8 cellular contexts compared by ENCODE assay signal in the genomic region with DNA sequence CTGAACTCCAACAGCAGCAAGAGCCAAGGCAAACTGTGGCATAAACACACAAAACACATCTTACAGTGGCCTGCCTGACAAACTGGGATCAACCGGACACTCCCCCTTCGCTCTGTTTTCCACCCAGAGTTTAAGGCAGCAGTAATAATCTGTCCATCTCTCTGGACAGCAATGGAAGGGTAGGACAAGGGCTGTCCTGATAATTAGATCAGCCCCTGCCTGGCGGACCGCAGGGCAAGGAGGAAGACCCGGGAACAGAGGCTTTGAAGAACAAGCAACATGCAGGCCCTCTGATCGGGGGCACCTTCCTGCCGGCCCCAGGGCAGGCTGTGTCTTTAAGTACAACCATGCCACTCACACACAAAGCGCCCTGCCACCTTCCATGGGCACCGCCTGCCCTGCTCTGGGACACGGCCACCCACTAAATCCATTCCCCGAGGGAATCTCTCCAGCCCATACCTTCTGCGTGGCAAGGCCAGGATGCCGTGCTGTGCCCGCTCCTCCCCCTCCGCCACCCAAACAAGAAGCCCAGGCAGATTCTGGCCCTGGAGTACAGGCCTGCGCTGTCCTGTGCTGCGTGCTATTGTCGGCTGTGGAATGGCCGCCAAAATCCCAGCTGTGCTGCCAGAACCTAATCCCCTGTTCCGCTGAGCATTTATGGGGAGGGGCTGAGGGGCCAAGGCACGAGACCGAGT. TPM values are rescaled to one million over a fixed set of nuclear protein-coding genes. Genes with fewer than 3 reads are reported as not detected.
DNase-seq lines count a peak whose midpoint lies in the region; ATAC-seq and TF ChIP-seq lines count a peak whose summit lies in the region.

No MANE protein-coding gene starts in this region.

- H3K4me1 ChIP-seq in Panc1 (ENCODE audit: control insufficient read depth, insufficient read depth, low read length) (peaks cover 37% of the 10 kb centered on the region), gastroesophageal sphincter (peaks cover 17 to 79% (median 36%) of the 10 kb centered on the region in 3 donors), transverse colon (peaks cover 26 to 62% (median 50%) of the 10 kb centered on the region in 4 donors)

- peak; percentile 20 for DNase-seq in CMK (ENCODE audit: low read depth)
- DNase-seq in HS-27A (ENCODE audit: low read depth): peak; percentile 41
- DNase-seq in Panc1 (ENCODE audit: low read depth, low spot score): no peak
- DNase-seq in activated naive CD4-positive, alpha-beta T cell treated with anti-CD3 and anti-CD28 coated beads, Interleukin-2, amount 10 ng/mL, durations not matched to agents 7 days and 5 days: peak; percentile 60
- peak; percentile 34 for DNase-seq in neural crest cell (ENCODE audit: low read depth, low spot score)
- peak; percentile 70 for DNase-seq in transverse colon

- TF ChIP-seq POLR2A in gastroesophageal sphincter (IDR thresholded peaks at IDR 0.05) (peak; percentile 64 to 66), transverse colon (IDR thresholded peaks at IDR 0.05) (peak; percentile 73)

- POLR2A ChIA-PET in Panc1 (lab: Charles Lee): no interaction called here

- TF ChIP-seq CTCF in Panc1 (IDR thresholded peaks at IDR 0.05) (no peak), gastroesophageal sphincter (IDR thresholded peaks at IDR 0.05) (no peak), neural crest cell (conservative IDR thresholded peaks at IDR 0.05) (no peak), transverse colon (IDR thresholded peaks at IDR 0.05) (no peak)

- peaks cover 18% of the 10 kb centered on the region for H3K36me3 Mint-ChIP-seq in activated naive CD4-positive, alpha-beta T cell treated with anti-CD3 and anti-CD28 coated beads, Interleukin-2, amount 10 ng/mL, durations not matched to agents 7 days and 5 days
- H3K36me3 Mint-ChIP-seq in neural crest cell (ENCODE audit: low read depth): peaks cover 3% of the 10 kb centered on the region

- BruUV-seq in Panc1 (replicated peaks; lab: Mats Ljungman, UMichigan): no TSS peak

- no peaks in the 10 kb centered on the region for H3K27me3 Mint-ChIP-seq in activated naive CD4-positive, alpha-beta T cell treated with anti-CD3 and anti-CD28 coated beads, Interleukin-2, amount 10 ng/mL, durations not matched to agents 7 days and 5 days
- no peaks in the 10 kb centered on the region for H3K27me3 Mint-ChIP-seq in neural crest cell (ENCODE audit: low read depth)

- H3K9me3 ChIP-seq in Panc1 (ENCODE audit: control insufficient read depth, insufficient read depth, low read depth, low read length): no peaks in the 10 kb centered on the region
- H3K9me3 ChIP-seq in gastroesophageal sphincter: no peaks in the 10 kb centered on the region
- H3K9me3 ChIP-seq in transverse colon: no peaks in the 10 kb centered on the region

- TF ChIP-seq EP300 in gastroesophageal sphincter (IDR thresholded peaks at IDR 0.05) (no peak), transverse colon (IDR thresholded peaks at IDR 0.05; ENCODE audit: low read depth) (no peak)

- ATAC-seq in Panc1: peak; percentile 82
- peak; percentile 70 for ATAC-seq in gastroesophageal sphincter
- ATAC-seq in HG02763 (IDR thresholded peaks at IDR 0.05; ENCODE audit: unreplicated experiment): no peak

- H3K36me3 ChIP-seq in Panc1 (ENCODE audit: control insufficient read depth, insufficient read depth, low read length) (no peaks in the 10 kb centered on the region), gastroesophageal sphincter (no peaks in the 10 kb centered on the region), transverse colon (no peaks in the 10 kb centered on the region)

- no peak overlapping the region for H3K27ac Mint-ChIP-seq in activated naive CD4-positive, alpha-beta T cell treated with anti-CD3 and anti-CD28 coated beads, Interleukin-2, amount 10 ng/mL, durations not matched to agents 7 days and 5 days
- no peak overlapping the region for H3K27ac Mint-ChIP-seq in neural crest cell (ENCODE audit: unreplicated experiment)

- H3K4me3 ChIP-seq in Panc1 (ENCODE audit: low read depth in 2 of 2, low read length in 2 of 2) (peak overlapping the region; percentile 59 to 72), gastroesophageal sphincter (peak overlapping the region; percentile 64 to 72), transverse colon (peak overlapping the region; percentile 40 to 61 (median 49))

- in situ Hi-C loops in Panc1 (cut with HindIII; ENCODE audit: low pct_unique_long_range_greater_than_20kb, low sequenced_read_pairs): no loop called here
- in situ Hi-C loops in transverse colon (cut with MboI; ENCODE audit: low pct_ligation_motif_present in 1 of 4, low pct_unique_long_range_greater_than_20kb in 1 of 4, low sequenced_read_pairs in 3 of 4): no loop called here

- peaks cover 18% of the 10 kb centered on the region for H3K4me1 Mint-ChIP-seq in activated naive CD4-positive, alpha-beta T cell treated with anti-CD3 and anti-CD28 coated beads, Interleukin-2, amount 10 ng/mL, durations not matched to agents 7 days and 5 days
- H3K4me1 Mint-ChIP-seq in neural crest cell: peaks cover 9% of the 10 kb centered on the region

- no peaks in the 10 kb centered on the region for H3K27me3 ChIP-seq in Panc1 (ENCODE audit: control insufficient read depth, insufficient read depth, low read length)
- H3K27me3 ChIP-seq in gastroesophageal sphincter: no peaks in the 10 kb centered on the region
- no peaks in the 10 kb centered on the region for H3K27me3 ChIP-seq in transverse colon

- no peaks in the 10 kb centered on the region for H3K9me3 Mint-ChIP-seq in activated naive CD4-positive, alpha-beta T cell treated with anti-CD3 and anti-CD28 coated beads, Interleukin-2, amount 10 ng/mL, durations not matched to agents 7 days and 5 days
- H3K9me3 Mint-ChIP-seq in neural crest cell: no peaks in the 10 kb centered on the region

- H3K4me3 Mint-ChIP-seq in activated naive CD4-positive, alpha-beta T cell treated with anti-CD3 and anti-CD28 coated beads, Interleukin-2, amount 10 ng/mL, durations not matched to agents 7 days and 5 days: no peak overlapping the region
- H3K4me3 Mint-ChIP-seq in neural crest cell: no peak overlapping the region

- 0% methylated on average over 1 to 9 of the region's 22 CpGs for WGBS in gastroesophageal sphincter (ENCODE audit: low coverage in 1 of 2), 2 donors
- WGBS in transverse colon (ENCODE audit: low coverage in 1 of 2), 2 donors: 0 to 11% methylated on average over 2 to 20 of the region's 22 CpGs

- intact Hi-C loops in Panc1 (cut with micrococcal nuclease; ENCODE audit: unreplicated experiment) (no loop called here), transverse colon (cut with DNase I; ENCODE audit: low total_unique reads) (loop anchor here (2.0 kb wide), 1 partner anchor 39 kb away; a partner anchor contains a TSS)

- peak overlapping the region; percentile 90 for H3K27ac ChIP-seq in Panc1 (ENCODE audit: low read length)
- H3K27ac ChIP-seq in gastroesophageal sphincter: peak overlapping the region; percentile 95 to 97 (median 96)
- H3K27ac ChIP-seq in transverse colon: peak overlapping the region; percentile 90 to 97 (median 94)

- CTCF ChIA-PET in Panc1 (lab: Charles Lee): interaction anchor here (0.7 to 1.4 kb wide), 2 partner anchors 16 to 34 kb away, joined by 3 to 8 read pairs; no protein-coding TSS in a partner anchor
- CTCF ChIA-PET in activated naive CD4-positive, alpha-beta T cell treated with anti-CD3 and anti-CD28 coated beads, Interleukin-2, amount 10 ng/mL, durations not matched to agents 7 days and 5 days (lab: Charles Lee): interaction anchor here (1.2 to 4.4 kb wide), 3 partner anchors 12 to 16 kb away, joined by 3 to 36 read pairs (median 19); no protein-coding TSS in a partner anchor

RNA-seq across cellular contexts. Expression of a gene that starts 38.8 kb away (rescaled TPM):
- total RNA-seq in Panc1 (2021; ENCODE audit: unreplicated experiment) (145 TPM), gastroesophageal sphincter (100 to 1,000 TPM; 235 to 370 (median 290) TPM), neural crest cell (173 and 179 TPM in 2 replicates), transverse colon (100 to 1,000 TPM; 323 to 520 (median 419) TPM)
- 138 TPM for polyA plus RNA-seq in Panc1 (2012; ENCODE audit: insufficient read length)

RNA-seq across cellular contexts. Expression of a gene that starts 39.1 kb away (rescaled TPM):
- total RNA-seq in Panc1 (2021; ENCODE audit: unreplicated experiment) (13.4 TPM), gastroesophageal sphincter (10 to 100 TPM in 2 of 4 donors, 1 to 10 TPM in 2; 6.4 to 18.4 (median 10.7) TPM), neural crest cell (11.6 and 13.5 TPM in 2 replicates), transverse colon (10 to 100 TPM in 1 of 4 donors, 1 to 10 TPM in 3; 5.1 to 77.4 (median 6.7) TPM)
- polyA plus RNA-seq in Panc1 (2012; ENCODE audit: insufficient read length): 14.2 TPM

RNA-seq across cellular contexts. Expression of a gene that starts 42.8 kb away (rescaled TPM):
- total RNA-seq in Panc1 (2021; ENCODE audit: unreplicated experiment) (18.2 TPM), gastroesophageal sphincter (1 to 10 TPM; 2.5 to 8.9 (median 6.7) TPM), neural crest cell (10.7 and 10.8 TPM in 2 replicates), transverse colon (10 to 100 TPM in 3 of 4 donors, 1 to 10 TPM in 1; 7.4 to 29.9 (median 14.5) TPM)
- 7.9 TPM for polyA plus RNA-seq in Panc1 (2012; ENCODE audit: insufficient read length)
